Comparison of ENCODE assay signal across 27 cellular contexts in the genomic region with DNA sequence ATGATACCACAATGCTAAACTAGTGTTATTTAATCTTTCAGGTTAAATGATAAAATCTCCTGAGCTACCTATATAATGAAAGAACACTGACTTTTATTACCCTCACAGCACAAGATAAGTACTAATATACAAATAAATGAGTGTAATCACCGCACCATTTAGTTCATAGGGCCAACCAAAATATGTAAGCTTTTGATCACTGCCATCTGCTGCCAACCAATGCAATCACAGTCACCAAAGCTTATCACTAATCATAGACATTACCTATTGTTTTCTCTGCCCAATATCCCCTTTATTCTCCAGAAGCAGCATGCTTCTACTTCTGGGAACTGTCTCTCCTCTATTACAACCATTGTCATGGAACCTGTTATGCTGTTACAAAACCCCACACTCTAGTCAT.
"Had no signal": no experiment of that assay in that cellular context is flagged by ENCODE, and none has a peak within 500 bp of the region (broad histone marks: within the 10 kb centered on the region; RNA-seq: fewer than 3 reads in every experiment).

No MANE protein-coding gene starts in this region.

- H3K27ac ChIP-seq: esophagus muscularis mucosa, heart right ventricle, left lung, lower lobe of right lung, pancreas, prostate gland, skin epidermis, upper lobe of left lung, vagina had no signal

- H3K4me3 ChIP-seq: esophagus muscularis mucosa, heart right ventricle, left lung, lower lobe of right lung, pancreas, prostate gland, skin epidermis, upper lobe of left lung, vagina had no signal

- H3K9me3 ChIP-seq: esophagus muscularis mucosa, lower lobe of right lung, pancreas, prostate gland, upper lobe of left lung, vagina had no signal

- ATAC-seq: activated CD4-positive, alpha-beta T cell treated with anti-CD3 and anti-CD28 coated beads for 36 hours; activated CD8-positive, alpha-beta memory T cell treated with anti-CD3 and anti-CD28 coated beads, Interleukin-2, amount 10 ng/mL, durations not matched to agents 7 days and 5 days; activated CD8-positive, alpha-beta T cell treated with anti-CD3 and anti-CD28 coated beads, Interleukin-2, amount 10 ng/mL, durations not matched to agents 7 days and 5 days; activated naive CD8-positive, alpha-beta T cell treated with anti-CD3 and anti-CD28 coated beads, Interleukin-2, amount 50 U/mL, for 24 hours; heart right ventricle; left lung; lower lobe of right lung; naive thymus-derived CD8-positive, alpha-beta T cell; pancreas; sciatic nerve; stimulated activated effector memory CD8-positive, alpha-beta T cell treated with anti-CD3 and anti-CD28 coated beads, Interleukin-12 subunit alpha, Interleukin-12 subunit beta, amount 100 ng/mL, for 72 hours had no signal

- H3K4me1 ChIP-seq: esophagus muscularis mucosa, heart right ventricle, left lung, lower lobe of right lung, pancreas, prostate gland, upper lobe of left lung, vagina had no signal

- H3K27me3 ChIP-seq: esophagus muscularis mucosa, heart right ventricle, left lung, pancreas, upper lobe of left lung, vagina had no signal

- DNase-seq: activated CD4-positive, alpha-beta T cell treated with anti-CD3 and anti-CD28 coated beads for 36 hours; activated CD4-positive, CD25-positive, alpha-beta regulatory T cell; activated CD8-positive, alpha-beta memory T cell treated with anti-CD3 and anti-CD28 coated beads, Interleukin-2, amount 10 ng/mL, durations not matched to agents 7 days and 5 days; activated CD8-positive, alpha-beta T cell treated with anti-CD3 and anti-CD28 coated beads, Interleukin-2, amount 10 ng/mL, durations not matched to agents 7 days and 5 days; activated naive CD8-positive, alpha-beta T cell treated with anti-CD3 and anti-CD28 coated beads, Interleukin-2, amount 50 U/mL, for 24 hours; activated T-cell treated with anti-CD3 and anti-CD28 coated beads, Interleukin-2, amount 50 U/mL, for 48 hours; amygdala; central memory CD4-positive, alpha-beta T cell; endodermal cell; foreskin melanocyte; heart right ventricle; kidney glomerular epithelial cell; left lung; lower lobe of right lung; mesenchymal stem cell; naive thymus-derived CD8-positive, alpha-beta T cell; nucleus accumbens; pancreas; retina; stimulated activated CD4-positive, alpha-beta T cell treated with anti-CD3 and anti-CD28 coated beads, Interleukin-4, amount 100 ng/mL, for 24 hours; upper lobe of left lung had no signal

- H3K36me3 ChIP-seq: esophagus muscularis mucosa, heart right ventricle, left lung, lower lobe of right lung, pancreas, prostate gland, upper lobe of left lung, vagina had no signal
